Comparison of ENCODE assay signal across 23 cellular contexts in genomic region chr14:74933925-74934435, GRCh38. TPM values are rescaled to one million over a fixed set of nuclear protein-coding genes. Genes with fewer than 3 reads are reported as not detected.
A peak's percentile ranks its signal among the peaks of the same experiment; 100 is the strongest.
DNase-seq lines count a peak whose midpoint lies in the region; ATAC-seq and TF ChIP-seq lines count a peak whose summit lies in the region.
"Had no signal": no experiment of that assay in that cellular context is flagged by ENCODE, and none has a peak within 500 bp of the region (broad histone marks: within the 10 kb centered on the region; RNA-seq: fewer than 3 reads in every experiment).

No MANE protein-coding gene starts in this region.

- H3K27ac ChIP-seq in heart left ventricle (peak overlapping the region in 8 of 12 donors; percentile 4 to 67 (median 43)), psoas muscle (peak overlapping the region; percentile 72)
- H3K27ac ChIP-seq: hepatocyte, suprapubic skin had no signal

- no peaks in the 10 kb centered on the region for H4K20me1 ChIP-seq in Loucy (ENCODE audit: insufficient read depth, low read length, poor library complexity, severe bottlenecking)

- no peak overlapping the region for H3K4me2 ChIP-seq in Loucy (ENCODE audit: low read depth, low read length, poor library complexity, severe bottlenecking)
- H3K4me2 ChIP-seq: hepatocyte had no signal

- no peak overlapping the region for H3K4me3 ChIP-seq in Loucy (ENCODE audit: low read length, poor library complexity, severe bottlenecking)
- H3K4me3 ChIP-seq in heart left ventricle, result no peak overlapping the region
- H3K4me3 ChIP-seq in psoas muscle, result peak overlapping the region; percentile 22
- H3K4me3 ChIP-seq: esophagus muscularis mucosa, GM12878, hepatocyte, suprapubic skin had no signal

- peaks cover 27% of the 10 kb centered on the region for H3K4me1 ChIP-seq in Loucy (ENCODE audit: insufficient read depth, low read length, poor library complexity, severe bottlenecking)
- peaks cover 0 to 47% (median 35%) of the 10 kb centered on the region in 12 donors for H3K4me1 ChIP-seq in heart left ventricle
- peaks cover 34% of the 10 kb centered on the region for H3K4me1 ChIP-seq in psoas muscle

- H3K9me3 ChIP-seq in Loucy (ENCODE audit: insufficient read depth, low read depth, low read length) (no peaks in the 10 kb centered on the region), heart left ventricle (no peaks in the 10 kb centered on the region), psoas muscle (no peaks in the 10 kb centered on the region)
- H3K9me3 ChIP-seq: esophagus muscularis mucosa, suprapubic skin had no signal

- no peaks in the 10 kb centered on the region for H3K79me2 ChIP-seq in Loucy (ENCODE audit: insufficient read depth, low read length)
- H3K79me2 ChIP-seq: hepatocyte had no signal

- ATAC-seq in heart left ventricle, result peak in 3 of 4 donors; percentile 17 to 52 (median 27)
- peak; percentile 83 to 90 (median 86) for ATAC-seq in psoas muscle
- no peak for ATAC-seq in HG03432 (IDR thresholded peaks at IDR 0.05; ENCODE audit: unreplicated experiment)
- ATAC-seq in GM19395 (IDR thresholded peaks at IDR 0.05; ENCODE audit: unreplicated experiment), result no peak
- ATAC-seq: activated CD8-positive, alpha-beta memory T cell treated with anti-CD3 and anti-CD28 coated beads, Interleukin-2, amount 10 ng/mL, durations not matched to agents 7 days and 5 days had no signal

- no peaks in the 10 kb centered on the region for H3K9me2 ChIP-seq in Loucy (replicated peaks; ENCODE audit: low read depth, low read length)

- peak overlapping the region; percentile 34 for H3K9ac ChIP-seq in Loucy (ENCODE audit: low read depth, low read length, poor library complexity, severe bottlenecking)

- H3K27me3 ChIP-seq in Loucy (ENCODE audit: insufficient read depth, low read length, poor library complexity, severe bottlenecking) (no peaks in the 10 kb centered on the region), heart left ventricle (no peaks in the 10 kb centered on the region), psoas muscle (ENCODE audit: insufficient read depth in 3 of 3, low read length in 2 of 3) (no peaks in the 10 kb centered on the region)
- H3K27me3 ChIP-seq: suprapubic skin had no signal

- TF ChIP-seq CTCF in Loucy (conservative IDR thresholded peaks at IDR 0.05; ENCODE audit: low read length), result no peak
- TF ChIP-seq CTCF in heart left ventricle (IDR thresholded peaks at IDR 0.05), result no peak
- no peak for TF ChIP-seq CTCF in psoas muscle (IDR thresholded peaks at IDR 0.05)

- TF ChIP-seq POLR2A in heart left ventricle (IDR thresholded peaks at IDR 0.05), result no peak

- no peaks in the 10 kb centered on the region for H3F3A ChIP-seq in Loucy (ENCODE audit: low read depth)

- H2AFZ ChIP-seq in Loucy (ENCODE audit: low read length), result peak overlapping the region; percentile 41; the same call in 1 of the 2 replicates
- H2AFZ ChIP-seq: hepatocyte had no signal

- DNase-seq in CD1c-positive myeloid dendritic cell (ENCODE audit: extremely low spot score), result peak; percentile 46
- DNase-seq in heart left ventricle, result no peak
- DNase-seq in psoas muscle, result peak in 1 of 2 donors; percentile 19
- no peak for DNase-seq in NCI-H2029 (lab: John Stamatoyannopoulos, UW)
- DNase-seq in NCI-H774 (lab: John Stamatoyannopoulos, UW), result no peak
- DNase-seq: activated CD4-positive, alpha-beta T cell treated with anti-CD3 and anti-CD28 coated beads for 1 hour; activated CD8-positive, alpha-beta memory T cell treated with anti-CD3 and anti-CD28 coated beads, Interleukin-2, amount 10 ng/mL, durations not matched to agents 7 days and 5 days; NCI-H146; nucleus accumbens; OCI-M1; stimulated activated CD4-positive, alpha-beta T cell treated with anti-CD3 and anti-CD28 coated beads, Interleukin-4, amount 100 ng/mL, for 1 hour; T1000 had no signal

- 38 to 53% (median 52%) methylated on average over 5 of the region's 5 CpGs for WGBS in heart left ventricle, 4 donors
- WGBS in psoas muscle, 3 donors, result 32 to 48% (median 44%) methylated on average over 5 of the region's 5 CpGs

- H3K36me3 ChIP-seq in Loucy (ENCODE audit: insufficient read depth, low read length), result no peaks in the 10 kb centered on the region
- no peaks in the 10 kb centered on the region for H3K36me3 ChIP-seq in heart left ventricle
- no peaks in the 10 kb centered on the region for H3K36me3 ChIP-seq in psoas muscle (ENCODE audit: insufficient read depth in 1 of 2, low read depth in 1 of 2)
- H3K36me3 ChIP-seq: esophagus muscularis mucosa, suprapubic skin had no signal

- intact Hi-C loops in heart left ventricle (cut with DNase I) (loop anchor here in 1 of 10 donors (2.0 kb wide), 1 partner anchor 19 kb away; no protein-coding TSS in a partner anchor), psoas muscle (cut with DNase I) (no loop called here)

RNA-seq across cellular contexts. Expression of gene RPS6KL1, which starts 10.9 kb away (rescaled TPM):
- total RNA-seq in heart left ventricle, result 10 to 100 TPM in 8 of 9 donors, 1 to 10 TPM in 1; 8.3 to 26.8 (median 17.8) TPM
- 10 to 100 TPM; 12.0 to 18.6 TPM for polyA plus RNA-seq in heart left ventricle
- total RNA-seq in psoas muscle, result 10 to 100 TPM; 23.0 to 34.1 (median 28.1) TPM
- 10 to 100 TPM in 2 of 3 donors, 1 to 10 TPM in 1; 9.4 to 25.6 (median 11.1) TPM for polyA plus RNA-seq in psoas muscle
- total RNA-seq: H4 had no signal

RNA-seq across cellular contexts. Expression of gene PGF, which starts 21.4 kb away (rescaled TPM):
- total RNA-seq in heart left ventricle (10 to 100 TPM in 2 of 9 donors, 1 to 10 TPM in 7; 4.1 to 30.4 (median 5.9) TPM), psoas muscle (1 to 10 TPM; 4.1 to 9.8 (median 8.1) TPM)
- polyA plus RNA-seq in heart left ventricle (1 to 10 TPM; 5.0 to 9.7 TPM), psoas muscle (1 to 10 TPM; 2.5 to 9.2 (median 2.6) TPM)

RNA-seq across cellular contexts. Expression of gene DLST, which starts 52.3 kb away (rescaled TPM):
- total RNA-seq in heart left ventricle, result 100 to 1,000 TPM; 152 to 251 (median 209) TPM
- 100 to 1,000 TPM in 1 of 2 donors, 10 to 100 TPM in 1; 75.7 to 159 TPM for polyA plus RNA-seq in heart left ventricle
- 100 to 1,000 TPM; 133 to 221 (median 144) TPM for total RNA-seq in psoas muscle
- polyA plus RNA-seq in psoas muscle, result 100 to 1,000 TPM in 2 of 3 donors, 10 to 100 TPM in 1; 97.7 to 162 (median 123) TPM

RNA-seq across cellular contexts. Expression of gene PROX2, which starts 58.0 kb away (rescaled TPM):
- total RNA-seq in heart left ventricle, result not detected
- not detected for polyA plus RNA-seq in heart left ventricle
- total RNA-seq in psoas muscle, result not detected
- polyA plus RNA-seq in psoas muscle, result not detected
- total RNA-seq: bronchial epithelial cell, esophagus muscularis mucosa, H4, hepatocyte, mesenteric fat pad, NCI-H460 had no signal
- polyA plus RNA-seq: hepatocyte had no signal

Comparison
In these comparisons a context has a peak if more than half of its experiments do, and no peak if none do; other contexts are left out.
1. ATAC-seq: peak in heart left ventricle (3 of 4) and psoas muscle (4 of 4); none in HG03432 (single experiment) and GM19395 (single experiment).